11 cellular contexts compared by ENCODE assay signal in the genomic region with DNA sequence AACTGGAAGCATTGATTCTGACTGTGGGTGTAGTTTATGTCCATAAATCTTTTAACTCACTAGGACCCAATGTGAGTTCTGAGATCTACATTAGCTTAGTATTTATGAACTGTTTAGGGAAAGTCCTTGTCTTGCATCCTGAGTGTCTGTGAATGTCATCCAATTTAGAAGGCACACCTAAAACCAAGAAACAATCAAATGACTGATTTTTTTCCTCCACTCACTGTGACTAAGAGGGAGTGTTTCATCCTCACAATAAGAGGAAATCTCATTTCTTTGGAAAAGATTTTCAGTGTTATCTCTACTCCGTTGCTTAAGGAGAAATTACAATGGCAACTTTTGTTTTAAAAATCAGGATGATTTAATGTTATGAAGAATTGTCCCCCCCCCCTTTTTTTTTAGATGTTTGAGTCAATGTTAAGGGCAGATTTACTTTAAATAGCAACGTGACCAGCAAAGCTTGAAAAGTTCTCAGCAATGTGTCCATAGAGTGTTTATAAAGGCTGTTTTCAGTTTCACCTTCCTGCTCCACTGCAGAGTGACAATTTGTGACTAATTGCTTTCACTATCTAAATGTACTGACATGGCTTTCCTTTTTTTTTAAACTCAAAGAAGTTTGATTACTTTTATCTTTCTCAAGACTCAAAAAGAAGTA.
DNase-seq lines count a peak whose midpoint lies in the region; ATAC-seq and TF ChIP-seq lines count a peak whose summit lies in the region.
"Had no signal": no experiment of that assay in that cellular context is flagged by ENCODE, and none has a peak within 500 bp of the region (broad histone marks: within the 10 kb centered on the region; RNA-seq: fewer than 3 reads in every experiment).

No MANE protein-coding gene starts in this region.

- H2BK20ac ChIP-seq in IMR-90 (ENCODE audit: low read depth, low read length): no peak overlapping the region

- H2AK5ac ChIP-seq in IMR-90 (ENCODE audit: low read depth, low read length): no peak overlapping the region

- no peak overlapping the region for H3K56ac ChIP-seq in IMR-90 (ENCODE audit: extremely low read depth, insufficient read depth, low read length)

- peaks cover 10% of the 10 kb centered on the region for H3K9me3 Mint-ChIP-seq in activated CD4-positive, alpha-beta T cell treated with anti-CD3 and anti-CD28 coated beads for 36 hours (ENCODE audit: low read depth)
- peaks cover 5% of the 10 kb centered on the region; the same call in 1 of the 2 replicates for H3K9me3 Mint-ChIP-seq in HFFc6

- H2BK5ac ChIP-seq in IMR-90 (ENCODE audit: low read depth, low read length, poor library complexity, severe bottlenecking): no peak overlapping the region

- no peaks in the 10 kb centered on the region for H4K20me1 ChIP-seq in IMR-90 (ENCODE audit: insufficient read depth, low read length)

- no peak overlapping the region for H2AK9ac ChIP-seq in IMR-90 (replicated peaks; ENCODE audit: low read depth, low read length, poor library complexity)

- CTCF ChIA-PET in activated CD4-positive, alpha-beta T cell treated with anti-CD3 and anti-CD28 coated beads for 36 hours (lab: Charles Lee): no interaction called here
- CTCF ChIA-PET in IMR-90 (lab: Yijun Ruan, JAX): interaction anchor here (0.5 to 0.6 kb wide), 2 partner anchors 555 to 601 kb away, joined by 3 read pairs; no protein-coding TSS in a partner anchor

- H3K14ac ChIP-seq in IMR-90 (replicated peaks; ENCODE audit: low read depth, low read length): no peak overlapping the region

- intact Hi-C loops in activated CD4-positive, alpha-beta T cell treated with anti-CD3 and anti-CD28 coated beads for 36 hours (cut with DNase I, micrococcal nuclease): no loop called here
- intact Hi-C loops in IMR-90 (cut with micrococcal nuclease) (no loop called here), left lung (cut with DNase I) (no loop called here)

- no peak overlapping the region for H3K23ac ChIP-seq in IMR-90 (ENCODE audit: low read depth, low read length)

- in situ Hi-C loops in IMR-90 (cut with MboI; ENCODE audit: low sequenced_read_pairs): no loop called here

- no peaks in the 10 kb centered on the region for H3K9me1 ChIP-seq in IMR-90 (ENCODE audit: insufficient read depth, low read length)

- H3K9ac ChIP-seq in IMR-90 (ENCODE audit: low read depth, low read length): no peak overlapping the region

- no peak overlapping the region for H3K4me3 ChIP-seq in IMR-90 (ENCODE audit: insufficient read depth, low read depth, low read length)
- no peak overlapping the region for H3K4me3 ChIP-seq in left lung

- TF ChIP-seq RAD21 in IMR-90 (IDR thresholded peaks at IDR 0.05; ENCODE audit: low read length): no peak

- no peak overlapping the region; a peak in 1 of 4 replicates for H4K8ac ChIP-seq in IMR-90 (ENCODE audit: low read depth in 2 of 2, low read length in 2 of 2)

- no peaks in the 10 kb centered on the region for H3K36me3 Mint-ChIP-seq in activated CD4-positive, alpha-beta T cell treated with anti-CD3 and anti-CD28 coated beads for 36 hours (ENCODE audit: low read depth)
- H3K36me3 Mint-ChIP-seq in HFFc6 (ENCODE audit: low read depth): peaks cover 15% of the 10 kb centered on the region

- H2AFZ ChIP-seq in IMR-90 (replicated peaks; ENCODE audit: low read length, poor library complexity): no peak overlapping the region

- H2BK120ac ChIP-seq in IMR-90 (ENCODE audit: low read depth, low read length): no peak overlapping the region

- H2BK15ac ChIP-seq in IMR-90 (ENCODE audit: low read depth, low read length): no peak overlapping the region

- H3K27ac ChIP-seq in IMR-90 (ENCODE audit: insufficient read depth, low read length) (no peak overlapping the region), left lung (no peak overlapping the region)
- H3K27ac ChIP-seq: HL-60 had no signal

- POLR2A ChIA-PET in activated CD4-positive, alpha-beta T cell treated with anti-CD3 and anti-CD28 coated beads for 36 hours (lab: Charles Lee): no interaction called here
- POLR2A ChIA-PET in IMR-90 (lab: Charles Lee; ENCODE audit: unreplicated experiment): no interaction called here

- H3K9me3 ChIP-seq in IMR-90 (ENCODE audit: control insufficient read depth, insufficient read depth, low read length): no peaks in the 10 kb centered on the region
- H3K9me3 ChIP-seq in left lung: no peaks in the 10 kb centered on the region

- dilution Hi-C loops in IMR-90 (cut with HindIII; ENCODE audit: low sequenced_read_pairs, unreplicated experiment): no loop called here

- no peaks in the 10 kb centered on the region for H3K27me3 ChIP-seq in IMR-90 (ENCODE audit: control insufficient read depth, insufficient read depth, low read length)
- H3K27me3 ChIP-seq in left lung: no peaks in the 10 kb centered on the region

- H3K4me1 ChIP-seq in IMR-90 (ENCODE audit: control insufficient read depth, insufficient read depth, low read length): no peaks in the 10 kb centered on the region
- no peaks in the 10 kb centered on the region for H3K4me1 ChIP-seq in left lung

- no peaks in the 10 kb centered on the region for H3K79me1 ChIP-seq in IMR-90 (ENCODE audit: low read depth in 1 of 2, low read length in 2 of 2)

- no peak for TF ChIP-seq POLR2A in IMR-90 (IDR thresholded peaks at IDR 0.05; ENCODE audit: low read depth, low read length)

- H3K27ac Mint-ChIP-seq in activated CD4-positive, alpha-beta T cell treated with anti-CD3 and anti-CD28 coated beads for 36 hours: no peak overlapping the region
- no peak overlapping the region for H3K27ac Mint-ChIP-seq in HFFc6

- WGBS in IMR-90 (ENCODE audit: extremely low coverage in 2 of 2, insufficient read length in 1 of 2), 2 experiments: no CpG with 5 or more reads among the region's 2 CpGs

- peak; percentile 80 for ATAC-seq in activated CD4-positive, alpha-beta T cell treated with anti-CD3 and anti-CD28 coated beads for 36 hours
- ATAC-seq in IMR-90 (ENCODE audit: low read depth): no peak
- ATAC-seq in left lung: peak; percentile 55

- no peak overlapping the region for H3K4ac ChIP-seq in IMR-90 (ENCODE audit: low read depth, low read length)

- H3K36me3 ChIP-seq in IMR-90 (ENCODE audit: control insufficient read depth, insufficient read depth, low read length): no peaks in the 10 kb centered on the region
- no peaks in the 10 kb centered on the region for H3K36me3 ChIP-seq in left lung

- peak overlapping the region; percentile 74; the same call in 1 of the 2 replicates for H3K4me2 ChIP-seq in IMR-90 (ENCODE audit: low read depth, low read length)

- TF ChIP-seq CTCF in HFFc6 (IDR thresholded peaks at IDR 0.05) (no peak), IMR-90 (conservative IDR thresholded peaks at IDR 0.05; ENCODE audit: low read depth, low read length) (no peak), left lung (IDR thresholded peaks at IDR 0.05) (no peak)

- BruUV-seq in IMR-90 (replicated peaks; lab: Mats Ljungman, UMichigan): no TSS peak

- H3K4me1 Mint-ChIP-seq in activated CD4-positive, alpha-beta T cell treated with anti-CD3 and anti-CD28 coated beads for 36 hours: peaks cover 6% of the 10 kb centered on the region
- peaks cover 13% of the 10 kb centered on the region for H3K4me1 Mint-ChIP-seq in HFFc6 (ENCODE audit: low read depth)

- H4K91ac ChIP-seq in IMR-90 (ENCODE audit: insufficient read depth, low read depth, low read length): no peak overlapping the region

- peak overlapping the region; percentile 59; the same call in 1 of the 2 replicates for H3K18ac ChIP-seq in IMR-90 (ENCODE audit: low read depth, low read length)

- H3K4me3 Mint-ChIP-seq in activated CD4-positive, alpha-beta T cell treated with anti-CD3 and anti-CD28 coated beads for 36 hours: no peak overlapping the region
- peak overlapping the region; percentile 55; the same call in 1 of the 2 replicates for H3K4me3 Mint-ChIP-seq in HFFc6

- H4K5ac ChIP-seq in IMR-90 (ENCODE audit: low read depth, low read length): no peak overlapping the region

- DNase-seq in activated CD4-positive, alpha-beta T cell treated with anti-CD3 and anti-CD28 coated beads for 36 hours: no peak
- DNase-seq in activated CD4-positive, alpha-beta T cell treated with anti-CD3 and anti-CD28 coated beads for 1 hour: no peak
- DNase-seq in HFFc6 (no peak), IMR-90 (peak; percentile 34), left lung (no peak), NCI-H510A treated with DMSO at 0.1 percent for 48 hours (lab: John Stamatoyannopoulos, UW) (no peak), NCI-H2227 treated with DMSO at 0.1 percent for 48 hours (lab: John Stamatoyannopoulos, UW) (no peak)
- no peak for DNase-seq in activated effector memory CD4-positive, alpha-beta T cell treated with Interleukin-2 at 50 U/mL for 16 hours
- DNase-seq: ACHN, left cardiac atrium had no signal

- H3K27me3 Mint-ChIP-seq in activated CD4-positive, alpha-beta T cell treated with anti-CD3 and anti-CD28 coated beads for 36 hours: no peaks in the 10 kb centered on the region
- no peaks in the 10 kb centered on the region for H3K27me3 Mint-ChIP-seq in HFFc6 (ENCODE audit: insufficient read depth)

TF ChIP-seq in IMR-90, 13 proteins besides CTCF, POLR2A, EP300 and RAD21 (continues in another document):
- TF ChIP-seq MAFK (IDR thresholded peaks at IDR 0.05; ENCODE audit: low read depth, low read length): no peak
- no peak for TF ChIP-seq RCOR1 (IDR thresholded peaks at IDR 0.05; ENCODE audit: insufficient replicate concordance, low read length)
- no peak for TF ChIP-seq NFE2L2 (IDR thresholded peaks at IDR 0.05; ENCODE audit: low read depth, low read length)
- TF ChIP-seq CEBPB (IDR thresholded peaks at IDR 0.05; ENCODE audit: low read depth, low read length): no peak
- no peak for TF ChIP-seq SMC3 (IDR thresholded peaks at IDR 0.05; ENCODE audit: low read depth, low read length)
- TF ChIP-seq, protein P1, sequence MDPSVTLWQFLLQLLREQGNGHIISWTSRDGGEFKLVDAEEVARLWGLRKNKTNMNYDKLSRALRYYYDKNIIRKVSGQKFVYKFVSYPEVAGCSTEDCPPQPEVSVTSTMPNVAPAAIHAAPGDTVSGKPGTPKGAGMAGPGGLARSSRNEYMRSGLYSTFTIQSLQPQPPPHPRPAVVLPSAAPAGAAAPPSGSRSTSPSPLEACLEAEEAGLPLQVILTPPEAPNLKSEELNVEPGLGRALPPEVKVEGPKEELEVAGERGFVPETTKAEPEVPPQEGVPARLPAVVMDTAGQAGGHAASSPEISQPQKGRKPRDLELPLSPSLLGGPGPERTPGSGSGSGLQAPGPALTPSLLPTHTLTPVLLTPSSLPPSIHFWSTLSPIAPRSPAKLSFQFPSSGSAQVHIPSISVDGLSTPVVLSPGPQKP (IDR thresholded peaks at IDR 0.05; ENCODE audit: borderline replicate concordance, low read depth, low read length): no peak
- no peak for TF ChIP-seq MAZ (IDR thresholded peaks at IDR 0.05; ENCODE audit: borderline replicate concordance, low read depth, low read length)
- no peak for TF ChIP-seq FOS (IDR thresholded peaks at IDR 0.05; ENCODE audit: low read depth, low read length)
- TF ChIP-seq RFX5 (IDR thresholded peaks at IDR 0.05; ENCODE audit: low read depth, low read length): no peak
- TF ChIP-seq CHD1 (IDR thresholded peaks at IDR 0.05; ENCODE audit: low read depth, low read length): no peak
- no peak for TF ChIP-seq BHLHE40 (IDR thresholded peaks at IDR 0.05; ENCODE audit: low read depth, low read length)
- no peak for TF ChIP-seq MXI1 (IDR thresholded peaks at IDR 0.05; ENCODE audit: borderline replicate concordance, low read depth, low read length)
